In genomic region chr1:8873506-8874229, GRCh38 we compare ENCODE assay signal across 1 cellular context.
A peak's percentile ranks its signal among the peaks of the same experiment; 100 is the strongest.
TF ChIP-seq lines count a peak whose summit lies in the region.

No MANE protein-coding gene starts in this region.

TF ChIP-seq in SK-N-SH, 30 proteins besides CTCF, POLR2A, EP300 and RAD21 (continued from another document):
- TF ChIP-seq MAX (IDR thresholded peaks at IDR 0.05; ENCODE audit: low read depth), result peak; percentile 92
- peak; percentile 60 for TF ChIP-seq TCF12 (IDR thresholded peaks at IDR 0.05)
- TF ChIP-seq POLR2AphosphoS5 (IDR thresholded peaks at IDR 0.05; ENCODE audit: low read depth, low read length), result peak; percentile 48; the same call in 1 of the 2 replicates
- TF ChIP-seq CHD2 (IDR thresholded peaks at IDR 0.05; ENCODE audit: low read length, partially characterized antibody), result peak; percentile 62
- TF ChIP-seq NFIC (IDR thresholded peaks at IDR 0.05; ENCODE audit: borderline replicate concordance), result peak; percentile 68
TF ChIP-seq in SK-N-SH: peak in this region for 14.
